In genomic region chr15:58331562-58331902, GRCh38 we compare ENCODE assay signal across 8 cellular contexts.
DNase-seq lines count a peak whose midpoint lies in the region; ATAC-seq, FAIRE-seq and TF ChIP-seq lines count a peak whose summit lies in the region.

No MANE protein-coding gene starts in this region.

- no peak overlapping the region for H3K9ac ChIP-seq in trophoblast cell (ENCODE audit: low read length)

- no peak overlapping the region for H2BK120ac ChIP-seq in trophoblast cell (ENCODE audit: insufficient read depth, low read length, poor library complexity)

- H3K4me3 ChIP-seq in RWPE2 (ENCODE audit: severe bottlenecking), result no peak overlapping the region
- H3K4me3 ChIP-seq in epithelial cell of esophagus (ENCODE audit: low read length), result no peak overlapping the region
- no peak overlapping the region for H3K4me3 ChIP-seq in trophoblast cell (ENCODE audit: low read depth, low read length)

- no peak overlapping the region for H2BK12ac ChIP-seq in trophoblast cell (ENCODE audit: low read length)

- H3K36me3 ChIP-seq in RWPE2 (ENCODE audit: low read depth) (no peaks in the 10 kb centered on the region), trophoblast cell (ENCODE audit: control insufficient read depth in 1 of 2, insufficient read depth in 2 of 2, low read length in 2 of 2) (peaks cover 0 to 3% of the 10 kb centered on the region in 2 experiments)

- peak overlapping the region; percentile 48 for H3K4me2 ChIP-seq in trophoblast cell (ENCODE audit: low read length)

- peak overlapping the region; percentile 43 for H2BK5ac ChIP-seq in trophoblast cell (ENCODE audit: low read depth, low read length, poor library complexity)

- peaks cover 36% of the 10 kb centered on the region for H3K4me1 ChIP-seq in RWPE2 (ENCODE audit: insufficient read depth, poor library complexity, severe bottlenecking)
- H3K4me1 ChIP-seq in trophoblast cell (ENCODE audit: control insufficient read depth in 1 of 2, insufficient read depth in 2 of 2, low read length in 2 of 2), result peaks cover 20 to 25% of the 10 kb centered on the region in 2 experiments

- H4K12ac ChIP-seq in trophoblast cell (ENCODE audit: low read depth, low read length), result no peak overlapping the region

- TF ChIP-seq CTCF in RWPE2 (IDR thresholded peaks at IDR 0.05; ENCODE audit: poor library complexity, severe bottlenecking), result no peak
- TF ChIP-seq CTCF in epithelial cell of esophagus (IDR thresholded peaks at IDR 0.05; ENCODE audit: insufficient read depth, low read depth, low read length, missing control alignments), result no peak
- TF ChIP-seq CTCF in D721Med (IDR thresholded peaks at IDR 0.05; ENCODE audit: insufficient read depth, missing control alignments), result no peak

- no peak overlapping the region for H3K14ac ChIP-seq in trophoblast cell (ENCODE audit: low read length)

- H3K4ac ChIP-seq in trophoblast cell (ENCODE audit: low read depth, low read length), result no peak overlapping the region

- H3K79me2 ChIP-seq in trophoblast cell (ENCODE audit: control insufficient read depth, insufficient read depth, low read length, poor library complexity), result no peaks in the 10 kb centered on the region

- H4K91ac ChIP-seq in trophoblast cell (ENCODE audit: low read depth, low read length), result peak overlapping the region; percentile 15

- peaks cover 2% of the 10 kb centered on the region for H3K9me3 ChIP-seq in RWPE2 (ENCODE audit: severe bottlenecking)
- peaks cover 3% of the 10 kb centered on the region for H3K9me3 ChIP-seq in trophoblast cell (ENCODE audit: insufficient read depth, low read depth, low read length)

- H3K27ac ChIP-seq in RWPE2 (ENCODE audit: poor library complexity, severe bottlenecking) (peak overlapping the region; percentile 73), trophoblast cell (ENCODE audit: low read depth, low read length) (peak overlapping the region; percentile 91)

- H2AFZ ChIP-seq in trophoblast cell (ENCODE audit: insufficient read depth, low read length, poor library complexity), result no peak overlapping the region

- WGBS in trophoblast cell (ENCODE audit: extremely low coverage, insufficient coverage, insufficient read length), result no CpG with 5 or more reads among the region's 2 CpGs

- peak; percentile 31 for ATAC-seq in RWPE2 (ENCODE audit: low read depth)

- H3K27me3 ChIP-seq in RWPE2 (ENCODE audit: insufficient read depth, poor library complexity, severe bottlenecking) (no peaks in the 10 kb centered on the region), trophoblast cell (ENCODE audit: insufficient read depth, low read length) (no peaks in the 10 kb centered on the region)

- peaks cover 31% of the 10 kb centered on the region for H3K79me1 ChIP-seq in trophoblast cell (ENCODE audit: low read length)

- H2AK5ac ChIP-seq in trophoblast cell (ENCODE audit: low read length), result no peak overlapping the region

- FAIRE-seq in GM19239 (lab: Jason Lieb, UNC) (no peak), D721Med (lab: Jason Lieb, UNC) (no peak)

- H3K23ac ChIP-seq in trophoblast cell (ENCODE audit: low read length), result no peak overlapping the region

- DNase-seq in GF-D8 (lab: John Stamatoyannopoulos, UW), result peak; percentile 93
- no peak for DNase-seq in RWPE2 (ENCODE audit: low spot score)
- DNase-seq in epithelial cell of esophagus (ENCODE audit: low read depth), result peak; percentile 11
- DNase-seq in trophoblast cell, result peak; percentile 60 to 96
- no peak for DNase-seq in GM19239 (ENCODE audit: insufficient read length, low spot score)
- no peak for DNase-seq in iPS-NIHi11 (ENCODE audit: low spot score)
- no peak for DNase-seq in NCI-H748 treated with DMSO at 0.1 percent for 48 hours (lab: John Stamatoyannopoulos, UW)
- DNase-seq in D721Med (ENCODE audit: insufficient read length, low spot score), result no peak

- H4K8ac ChIP-seq in trophoblast cell (ENCODE audit: low read depth, low read length), result no peak overlapping the region

- no peak overlapping the region for H3K18ac ChIP-seq in trophoblast cell (ENCODE audit: low read length)

Comparison
In these comparisons a context has a peak if more than half of its experiments do, and no peak if none do; other contexts are left out.
1. DNase-seq: peak in GF-D8 (single experiment), epithelial cell of esophagus (single experiment) and trophoblast cell (2 of 2); none in RWPE2 (single experiment), GM19239 (single experiment), iPS-NIHi11 (single experiment), NCI-H748 treated with DMSO at 0.1 percent for 48 hours (single experiment) and D721Med (single experiment).